Comparison of ENCODE assay signal across 16 cellular contexts in the genomic region with DNA sequence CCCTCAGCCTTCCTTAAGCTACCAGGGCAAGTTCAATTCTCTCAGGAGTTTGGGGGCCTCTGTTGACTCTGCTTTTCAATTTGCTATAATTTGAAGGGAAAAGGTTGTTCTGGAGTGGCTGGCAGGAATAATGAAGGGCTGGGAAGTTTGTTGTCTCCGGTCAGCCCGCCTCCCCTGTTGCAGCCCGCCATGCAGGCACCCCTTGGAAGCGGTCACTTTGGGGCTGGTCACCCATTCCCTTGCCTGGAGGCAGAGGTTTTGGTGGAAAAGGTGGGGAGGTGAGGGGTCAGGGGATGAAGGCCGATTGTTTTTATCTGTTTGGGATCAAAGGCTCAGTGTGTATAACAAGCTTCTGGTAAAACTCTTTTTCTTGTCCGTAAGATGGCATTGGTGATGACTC.
DNase-seq lines count a peak whose midpoint lies in the region; ATAC-seq, FAIRE-seq and TF ChIP-seq lines count a peak whose summit lies in the region.
"Had no signal": no experiment of that assay in that cellular context is flagged by ENCODE, and none has a peak within 500 bp of the region (broad histone marks: within the 10 kb centered on the region; RNA-seq: fewer than 3 reads in every experiment).

No MANE protein-coding gene starts in this region.

- H3K4me1 ChIP-seq in H1 (replicated peaks in 1 of 4; ENCODE audit: control insufficient read depth in 3 of 4, insufficient read depth in 4 of 4, low read length in 3 of 4), result peaks cover 0 to 4% (median 0%) of the 10 kb centered on the region in 4 experiments; a peak in 1 of 7 replicates

- H3K27ac Mint-ChIP-seq in activated naive CD4-positive, alpha-beta T cell treated with anti-CD3 and anti-CD28 coated beads, Interleukin-2, amount 50 U/mL, for 24 hours, result peak overlapping the region; percentile 92
- H3K27ac Mint-ChIP-seq in T-helper 17 cell, result peak overlapping the region; percentile 92
- H3K27ac Mint-ChIP-seq in stimulated activated naive CD8-positive, alpha-beta T cell treated with anti-CD3 and anti-CD28 coated beads, Interleukin-15, amount 100 ng/mL, for 72 hours, result peak overlapping the region in 1 of 2 donors; percentile 89
- H3K27ac Mint-ChIP-seq: HFFc6 had no signal

- 85% methylated on average over 6 of the region's 6 CpGs; no CpG with 5 or more reads in 1 of the 2 experiments for WGBS in H1 (ENCODE audit: extremely low coverage in 1 of 2, insufficient coverage in 1 of 2, insufficient read length in 1 of 2, insufficient replicate concordance in 2 of 2, low coverage in 1 of 2, low lambda C conversion rate in 2 of 2, missing lambda C conversion rate in 1 of 2), 2 experiments

- no peak overlapping the region for H3K18ac ChIP-seq in H1 (ENCODE audit: extremely low read depth, low read length)

- peak overlapping the region; percentile 62; the same call in 1 of the 2 replicates for H4K8ac ChIP-seq in H1 (ENCODE audit: extremely low read depth, insufficient read depth, low read length)

- H3K27me3 ChIP-seq in H1 (replicated peaks in 1 of 4; ENCODE audit: control insufficient read depth in 3 of 4, extremely low read depth in 1 of 4, insufficient read depth in 3 of 4, low read length in 3 of 4), result no peaks in the 10 kb centered on the region
- H3K27me3 ChIP-seq: cardiac muscle cell, left lung had no signal

- no peak overlapping the region for H2BK120ac ChIP-seq in H1 (replicated peaks; ENCODE audit: low read depth, low read length)

- DNase-seq in activated naive CD4-positive, alpha-beta T cell treated with anti-CD3 and anti-CD28 coated beads, Interleukin-2, amount 50 U/mL, for 16 hours, result no peak
- DNase-seq in T-helper 17 cell (no peak), H1 (ENCODE audit: low read depth in 1 of 2, low spot score in 2 of 2) (no peak), foreskin fibroblast (no peak), DMS 273 treated with DMSO at 0.1 percent for 48 hours (lab: John Stamatoyannopoulos, UW) (no peak), omental fat pad (ENCODE audit: low spot score) (no peak)
- DNase-seq in stimulated activated naive CD8-positive, alpha-beta T cell treated with anti-CD3 and anti-CD28 coated beads, Interleukin-15, amount 100 ng/mL, for 72 hours, result no peak
- DNase-seq: DMS53; effector memory CD4-positive, alpha-beta T cell; HFFc6; left lung; NCI-H1105; NCI-H2171 treated with DMSO at 0.1 percent for 48 hours had no signal

- H3K4me2 ChIP-seq in H1 (ENCODE audit: insufficient read depth in 1 of 2, low read depth in 2 of 2, low read length in 2 of 2), result no peak overlapping the region

- TF ChIP-seq EP300 in H1 (IDR thresholded peaks at IDR 0.05; ENCODE audit: borderline replicate concordance in 1 of 2, low read depth in 2 of 2, low read length in 2 of 2), result no peak

- no peak overlapping the region for H2AFZ ChIP-seq in H1 (ENCODE audit: low read length)

- no peak overlapping the region for H4K91ac ChIP-seq in H1 (replicated peaks; ENCODE audit: insufficient read length, low read length)

- no peak overlapping the region for H2BK5ac ChIP-seq in H1 (ENCODE audit: low read depth, low read length)

- H3K56ac ChIP-seq in H1 (replicated peaks; ENCODE audit: insufficient read length, low read depth, low read length), result no peak overlapping the region

- no peaks in the 10 kb centered on the region for H4K20me1 ChIP-seq in H1 (replicated peaks in 1 of 2; ENCODE audit: control insufficient read depth in 1 of 2, insufficient read depth in 2 of 2, low read length in 2 of 2)

- no peak overlapping the region for H2BK12ac ChIP-seq in H1 (ENCODE audit: low read depth, low read length)

- H3K9me3 Mint-ChIP-seq in activated naive CD4-positive, alpha-beta T cell treated with anti-CD3 and anti-CD28 coated beads, Interleukin-2, amount 50 U/mL, for 24 hours, result no peaks in the 10 kb centered on the region
- H3K9me3 Mint-ChIP-seq in stimulated activated naive CD8-positive, alpha-beta T cell treated with anti-CD3 and anti-CD28 coated beads, Interleukin-15, amount 100 ng/mL, for 72 hours, result no peaks in the 10 kb centered on the region
- H3K9me3 Mint-ChIP-seq: HFFc6 had no signal

- no peak overlapping the region for H2BK15ac ChIP-seq in H1 (ENCODE audit: low read length)

- H3K27me3 Mint-ChIP-seq in activated naive CD4-positive, alpha-beta T cell treated with anti-CD3 and anti-CD28 coated beads, Interleukin-2, amount 50 U/mL, for 24 hours, result no peaks in the 10 kb centered on the region
- H3K27me3 Mint-ChIP-seq in T-helper 17 cell, result no peaks in the 10 kb centered on the region
- no peaks in the 10 kb centered on the region for H3K27me3 Mint-ChIP-seq in stimulated activated naive CD8-positive, alpha-beta T cell treated with anti-CD3 and anti-CD28 coated beads, Interleukin-15, amount 100 ng/mL, for 72 hours

- H2AK5ac ChIP-seq in H1 (ENCODE audit: low read depth, low read length), result no peak overlapping the region

- H3K9me3 ChIP-seq in T-helper 17 cell (ENCODE audit: control insufficient read depth, low read length, poor library complexity, severe bottlenecking) (no peaks in the 10 kb centered on the region), H1 (ENCODE audit: insufficient read depth in 2 of 2, low read depth in 1 of 2, low read length in 1 of 2) (no peaks in the 10 kb centered on the region)
- H3K9me3 ChIP-seq: left lung had no signal

- H3K36me3 Mint-ChIP-seq in activated naive CD4-positive, alpha-beta T cell treated with anti-CD3 and anti-CD28 coated beads, Interleukin-2, amount 50 U/mL, for 24 hours, result no peaks in the 10 kb centered on the region
- H3K36me3 Mint-ChIP-seq in T-helper 17 cell (ENCODE audit: low read depth), result no peaks in the 10 kb centered on the region

- CTCF ChIA-PET in H1 (lab: Charles Lee; ENCODE audit: partially characterized antibody), result interaction anchor here (0.8 to 1.0 kb wide), 2 partner anchors 18 to 35 kb away, joined by 3 read pairs; no protein-coding TSS in a partner anchor

- no peak overlapping the region for H3K14ac ChIP-seq in H1 (ENCODE audit: insufficient read length)

- no peak overlapping the region for H3K23ac ChIP-seq in H1 (ENCODE audit: insufficient read length)

- H3K4ac ChIP-seq in H1 (replicated peaks; ENCODE audit: insufficient read length, low read depth, low read length), result no peak overlapping the region

- H3K79me1 ChIP-seq in H1 (ENCODE audit: low read depth, low read length), result no peaks in the 10 kb centered on the region

- no peak overlapping the region for H2BK20ac ChIP-seq in H1 (ENCODE audit: low read length)

- no peak for FAIRE-seq in H1 (lab: Jason Lieb, UNC)
- FAIRE-seq: RCC 7860 had no signal

- TF ChIP-seq CTCF in H1 (IDR thresholded peaks at IDR 0.05; ENCODE audit: control extremely low read depth in 1 of 3, insufficient read depth in 1 of 3, low read depth in 1 of 3, low read length in 3 of 3) (no peak), foreskin fibroblast (IDR thresholded peaks at IDR 0.05; ENCODE audit: low read depth, low read length) (no peak), omental fat pad (IDR thresholded peaks at IDR 0.05) (no peak)

- peaks cover 90% of the 10 kb centered on the region for H3K4me1 Mint-ChIP-seq in activated naive CD4-positive, alpha-beta T cell treated with anti-CD3 and anti-CD28 coated beads, Interleukin-2, amount 50 U/mL, for 24 hours
- H3K4me1 Mint-ChIP-seq in T-helper 17 cell, result peaks cover 50% of the 10 kb centered on the region
- peaks cover 86% of the 10 kb centered on the region for H3K4me1 Mint-ChIP-seq in stimulated activated naive CD8-positive, alpha-beta T cell treated with anti-CD3 and anti-CD28 coated beads, Interleukin-15, amount 100 ng/mL, for 72 hours

- H3K27ac ChIP-seq in H1 (ENCODE audit: low read depth, low read length), result no peak overlapping the region
- H3K27ac ChIP-seq: cardiac muscle cell had no signal

- peaks cover 2% of the 10 kb centered on the region; the same call in 1 of the 2 replicates for H3K23me2 ChIP-seq in H1 (ENCODE audit: low read depth, low read length)

- TF ChIP-seq RAD21 in H1 (IDR thresholded peaks at IDR 0.05 in 1 of 2, conservative IDR thresholded peaks at IDR 0.05 in 1 of 2; ENCODE audit: low read depth in 2 of 2, low read length in 2 of 2), result no peak

- H3K4me3 Mint-ChIP-seq in activated naive CD4-positive, alpha-beta T cell treated with anti-CD3 and anti-CD28 coated beads, Interleukin-2, amount 50 U/mL, for 24 hours, result peak overlapping the region; percentile 70
- peak overlapping the region; percentile 77 for H3K4me3 Mint-ChIP-seq in T-helper 17 cell
- peak overlapping the region; percentile 17 to 42 for H3K4me3 Mint-ChIP-seq in stimulated activated naive CD8-positive, alpha-beta T cell treated with anti-CD3 and anti-CD28 coated beads, Interleukin-15, amount 100 ng/mL, for 72 hours

- no peak overlapping the region for H4K5ac ChIP-seq in H1 (ENCODE audit: insufficient read length, low read depth, low read length)

- no peaks in the 10 kb centered on the region for H3K79me2 ChIP-seq in H1 (ENCODE audit: control insufficient read depth in 1 of 2, insufficient read depth in 2 of 2, low read length in 2 of 2)

- H3K9ac ChIP-seq in H1 (replicated peaks in 1 of 4; ENCODE audit: extremely low read depth in 1 of 4, low read depth in 3 of 4, low read length in 3 of 4), result no peak overlapping the region

- TF ChIP-seq POLR2A in H1 (IDR thresholded peaks at IDR 0.05; ENCODE audit: control extremely low read depth in 1 of 2, low read depth in 2 of 2, low read length in 2 of 2), result no peak

- POLR2A ChIA-PET in H1 (lab: Charles Lee; ENCODE audit: partially characterized antibody), result no interaction called here

- H3K4me3 ChIP-seq in H1 (ENCODE audit: extremely low read depth in 1 of 4, insufficient read depth in 2 of 4, low read depth in 3 of 4, low read length in 4 of 4), result no peak overlapping the region
- H3K4me3 ChIP-seq in foreskin fibroblast (ENCODE audit: low read depth in 1 of 2, low read length in 2 of 2), result no peak overlapping the region
- H3K4me3 ChIP-seq: cardiac muscle cell, left lung had no signal

- no peaks in the 10 kb centered on the region for H3K36me3 ChIP-seq in H1 (ENCODE audit: control insufficient read depth in 2 of 4, insufficient read depth in 4 of 4, low read length in 3 of 4)
- H3K36me3 ChIP-seq: cardiac muscle cell, left lung had no signal

- ATAC-seq in T-helper 17 cell (no peak), omental fat pad (ENCODE audit: low FRiP score) (no peak)
- ATAC-seq in stimulated activated naive CD8-positive, alpha-beta T cell treated with anti-CD3 and anti-CD28 coated beads, Interleukin-15, amount 100 ng/mL, for 72 hours, result no peak
- ATAC-seq: left lung had no signal

TF ChIP-seq in H1, 55 proteins besides CTCF, POLR2A, EP300 and RAD21:
- TF ChIP-seq NRF1 (IDR thresholded peaks at IDR 0.05; ENCODE audit: low read depth, low read length) (no peak), KDM5A (IDR thresholded peaks at IDR 0.05; ENCODE audit: low read length) (no peak), EGR1 (IDR thresholded peaks at IDR 0.05; ENCODE audit: borderline replicate concordance, low read depth, low read length) (no peak), RNF2 (IDR thresholded peaks at IDR 0.05; ENCODE audit: borderline replicate concordance, low read depth, low read length, missing control alignments, poor library complexity, severe bottlenecking) (no peak), MAFK (IDR thresholded peaks at IDR 0.05; ENCODE audit: low read depth, low read length) (no peak), CHD2 (IDR thresholded peaks at IDR 0.05; ENCODE audit: low read length) (no peak), HDAC2 (IDR thresholded peaks at IDR 0.05; ENCODE audit: borderline replicate concordance in 1 of 2, low read depth in 2 of 2, low read length in 2 of 2) (no peak)
TF ChIP-seq in H1: peak in this region for 0.
